26 cellular contexts compared by ENCODE assay signal in genomic region chr20:23065438-23066201, GRCh38. TPM values are rescaled to one million over a fixed set of nuclear protein-coding genes. Genes with fewer than 3 reads are reported as not detected.
DNase-seq lines count a peak whose midpoint lies in the region; ATAC-seq, FAIRE-seq and TF ChIP-seq lines count a peak whose summit lies in the region.
"Had no signal": no experiment of that assay in that cellular context is flagged by ENCODE, and none has a peak within 500 bp of the region (broad histone marks: within the 10 kb centered on the region; RNA-seq: fewer than 3 reads in every experiment).

No MANE protein-coding gene starts in this region.

- H3K36me3 ChIP-seq in HepG2 (replicated peaks in 1 of 2; ENCODE audit: control insufficient read depth in 1 of 2, insufficient read depth in 2 of 2, low read length in 2 of 2): no peaks in the 10 kb centered on the region
- no peaks in the 10 kb centered on the region for H3K36me3 ChIP-seq in right lobe of liver
- H3K36me3 ChIP-seq in neural progenitor cell: no peaks in the 10 kb centered on the region
- no peaks in the 10 kb centered on the region for H3K36me3 ChIP-seq in CD8-positive, alpha-beta memory T cell (ENCODE audit: insufficient read depth, low read length)
- H3K36me3 ChIP-seq in breast epithelium: no peaks in the 10 kb centered on the region
- H3K36me3 ChIP-seq: BLaER1 had no signal

- no peak overlapping the region for H3K4me2 ChIP-seq in HepG2 (ENCODE audit: low read depth, low read length)
- peak overlapping the region; percentile 34 for H3K4me2 ChIP-seq in neural progenitor cell
- H3K4me2 ChIP-seq: BLaER1 had no signal

- H3K9me3 ChIP-seq in HepG2 (ENCODE audit: low read length): no peaks in the 10 kb centered on the region
- H3K9me3 ChIP-seq in right lobe of liver: no peaks in the 10 kb centered on the region
- H3K9me3 ChIP-seq in neural progenitor cell (ENCODE audit: low read depth): no peaks in the 10 kb centered on the region
- no peaks in the 10 kb centered on the region for H3K9me3 ChIP-seq in CD8-positive, alpha-beta memory T cell (ENCODE audit: low read length)
- no peaks in the 10 kb centered on the region for H3K9me3 ChIP-seq in breast epithelium
- H3K9me3 ChIP-seq: BLaER1 had no signal

- CTCF ChIA-PET in HepG2 (lab: Yijun Ruan, JAX; ENCODE audit: low intra/inter-chr PET ratio, low total read pairs): no interaction called here
- CTCF ChIA-PET in CD8-positive, alpha-beta memory T cell (lab: Charles Lee): no interaction called here

- H3K27me3 Mint-ChIP-seq in neural progenitor cell (ENCODE audit: insufficient read depth, low read depth): peaks cover 2% of the 10 kb centered on the region
- H3K27me3 Mint-ChIP-seq in CD8-positive, alpha-beta memory T cell: peaks cover 0 to 6% of the 10 kb centered on the region in 2 donors

- H3K4me3 ChIP-seq in HepG2 (replicated peaks in 1 of 3; ENCODE audit: insufficient read depth in 1 of 3, low read depth in 2 of 3, low read length in 3 of 3): no peak overlapping the region
- no peak overlapping the region for H3K4me3 ChIP-seq in right lobe of liver
- no peak overlapping the region for H3K4me3 ChIP-seq in neural progenitor cell
- H3K4me3 ChIP-seq in CD8-positive, alpha-beta memory T cell (ENCODE audit: low read length): no peak overlapping the region
- no peak overlapping the region for H3K4me3 ChIP-seq in breast epithelium
- H3K4me3 ChIP-seq: BLaER1 had no signal

- H3F3A ChIP-seq in neural progenitor cell (ENCODE audit: low read depth): no peaks in the 10 kb centered on the region

- H3K79me2 ChIP-seq in HepG2 (ENCODE audit: insufficient read depth, low read length) (no peaks in the 10 kb centered on the region), neural progenitor cell (ENCODE audit: low read depth) (no peaks in the 10 kb centered on the region)

- no peak overlapping the region for H3K27ac Mint-ChIP-seq in neural progenitor cell
- no peak overlapping the region for H3K27ac Mint-ChIP-seq in CD8-positive, alpha-beta memory T cell
- H3K27ac Mint-ChIP-seq: CD14-positive monocyte; CD8-positive, alpha-beta T cell; IgD-negative memory B cell had no signal

- H3K9ac ChIP-seq in HepG2 (ENCODE audit: insufficient read depth, low read depth, low read length) (no peak overlapping the region), neural progenitor cell (no peak overlapping the region)
- H3K9ac ChIP-seq: BLaER1 had no signal

- H3K27ac ChIP-seq in HepG2 (ENCODE audit: extremely low read length, insufficient read depth, low read length) (no peak overlapping the region), right lobe of liver (no peak overlapping the region), neural progenitor cell (no peak overlapping the region), breast epithelium (no peak overlapping the region)
- H3K27ac ChIP-seq in CD8-positive, alpha-beta memory T cell (ENCODE audit: low read depth, low read length): no peak overlapping the region
- H3K27ac ChIP-seq: 22Rv1, BLaER1 had no signal

- no peaks in the 10 kb centered on the region for H3K36me3 Mint-ChIP-seq in neural progenitor cell
- H3K36me3 Mint-ChIP-seq in CD8-positive, alpha-beta memory T cell: no peaks in the 10 kb centered on the region
- H3K36me3 Mint-ChIP-seq: CD8-positive, alpha-beta T cell; IgD-negative memory B cell had no signal

- no peak for FAIRE-seq in HepG2 (lab: Jason Lieb, UNC)
- FAIRE-seq: D721Med, GM12892, GM18507, HTR-8/SVneo had no signal

- POLR2A ChIA-PET in HepG2 (lab: Yijun Ruan, JAX): no interaction called here
- POLR2A ChIA-PET in CD8-positive, alpha-beta memory T cell (lab: Charles Lee): no interaction called here

- no peaks in the 10 kb centered on the region for H4K20me1 ChIP-seq in HepG2 (ENCODE audit: insufficient read depth, low read length)
- no peaks in the 10 kb centered on the region for H4K20me1 ChIP-seq in neural progenitor cell (ENCODE audit: low read depth)
- H4K20me1 ChIP-seq: BLaER1 had no signal

- WGBS in HepG2 (ENCODE audit: low lambda C conversion rate): 5% methylated on average over 6 of the region's 6 CpGs
- WGBS in right lobe of liver (ENCODE audit: insufficient coverage, low coverage, low lambda C conversion rate, missing lambda C conversion rate): 32% methylated on average over 6 of the region's 6 CpGs

- in situ Hi-C loops in HepG2 (cut with HindIII; ENCODE audit: extremely low pct_ligation_motif_present, low pct_unique_long_range_greater_than_20kb): no loop called here

- H3K9me3 Mint-ChIP-seq in neural progenitor cell: no peaks in the 10 kb centered on the region
- H3K9me3 Mint-ChIP-seq in CD8-positive, alpha-beta memory T cell: no peaks in the 10 kb centered on the region
- H3K9me3 Mint-ChIP-seq: CD8-positive, alpha-beta T cell; IgD-negative memory B cell had no signal

- no peak overlapping the region for H3K4me3 Mint-ChIP-seq in neural progenitor cell
- no peak overlapping the region for H3K4me3 Mint-ChIP-seq in CD8-positive, alpha-beta memory T cell
- H3K4me3 Mint-ChIP-seq: CD14-positive monocyte; CD8-positive, alpha-beta T cell; IgD-negative memory B cell had no signal

- TF ChIP-seq EP300 in HepG2 (IDR thresholded peaks at IDR 0.05; ENCODE audit: low read depth in 2 of 2, low read length in 2 of 2): no peak
- TF ChIP-seq EP300 in HepG2 (CRISPR knock-in tag; IDR thresholded peaks at IDR 0.05; ENCODE audit: borderline replicate concordance): no peak; the same call in 1 of the 2 replicates

- TF ChIP-seq RAD21 in HepG2 (CRISPR knock-in tag; IDR thresholded peaks at IDR 0.05): no peak

- intact Hi-C loops in HepG2 (cut with micrococcal nuclease; ENCODE audit: unreplicated experiment): no loop called here
- intact Hi-C loops in right lobe of liver (cut with DNase I): no loop called here
- intact Hi-C loops in breast epithelium (cut with DNase I; ENCODE audit: low total_unique reads): no loop called here

- H3K4me1 Mint-ChIP-seq in neural progenitor cell: peaks cover 20% of the 10 kb centered on the region
- H3K4me1 Mint-ChIP-seq in CD8-positive, alpha-beta memory T cell: no peaks in the 10 kb centered on the region
- H3K4me1 Mint-ChIP-seq: IgD-negative memory B cell had no signal

- H2AFZ ChIP-seq in HepG2 (ENCODE audit: low read length): no peak overlapping the region
- no peak overlapping the region for H2AFZ ChIP-seq in neural progenitor cell (replicated peaks)

- H3K4me1 ChIP-seq in HepG2 (ENCODE audit: insufficient read depth, low read length) (peaks cover 9% of the 10 kb centered on the region), right lobe of liver (peaks cover 0 to 3% (median 0%) of the 10 kb centered on the region in 4 donors), neural progenitor cell (peaks cover 11% of the 10 kb centered on the region), breast epithelium (no peaks in the 10 kb centered on the region)
- H3K4me1 ChIP-seq in CD8-positive, alpha-beta memory T cell (ENCODE audit: insufficient read depth, low read length): no peaks in the 10 kb centered on the region

- BruUV-seq in HepG2 (replicated peaks; lab: Mats Ljungman, UMichigan): no TSS peak

- no peak for TF ChIP-seq CTCF in HepG2 (CRISPR knock-in tag; IDR thresholded peaks at IDR 0.05)
- TF ChIP-seq CTCF in right lobe of liver (IDR thresholded peaks at IDR 0.05): no peak
- no peak for TF ChIP-seq CTCF in neural progenitor cell (IDR thresholded peaks at IDR 0.05)
- TF ChIP-seq CTCF in breast epithelium (IDR thresholded peaks at IDR 0.05): no peak

- ATAC-seq in HepG2 (no peak), right lobe of liver (no peak), HG03159 (IDR thresholded peaks at IDR 0.05; ENCODE audit: unreplicated experiment) (no peak)
- ATAC-seq: CD8-positive, alpha-beta T cell had no signal

- TF ChIP-seq POLR2A in HepG2 (IDR thresholded peaks at IDR 0.05; ENCODE audit: insufficient read depth in 1 of 2, low read depth in 2 of 2, low read length in 2 of 2): no peak
- no peak for TF ChIP-seq POLR2A in right lobe of liver (IDR thresholded peaks at IDR 0.05)
- TF ChIP-seq POLR2A in breast epithelium (IDR thresholded peaks at IDR 0.05): no peak

- H3K27me3 ChIP-seq in HepG2 (ENCODE audit: control insufficient read depth in 1 of 2, insufficient read depth in 2 of 2, low read length in 2 of 2) (no peaks in the 10 kb centered on the region), right lobe of liver (no peaks in the 10 kb centered on the region), neural progenitor cell (no peaks in the 10 kb centered on the region), breast epithelium (no peaks in the 10 kb centered on the region)
- H3K27me3 ChIP-seq in CD8-positive, alpha-beta memory T cell (ENCODE audit: insufficient read depth, low read length, poor library complexity, severe bottlenecking): no peaks in the 10 kb centered on the region
- H3K27me3 ChIP-seq: BLaER1 had no signal

- DNase-seq in HepG2 (ENCODE audit: low spot score): peak; percentile 54
- DNase-seq in right lobe of liver: no peak
- peak; percentile 38 for DNase-seq in foreskin melanocyte
- DNase-seq in neural progenitor cell (ENCODE audit: low spot score): no peak
- no peak for DNase-seq in CD8-positive, alpha-beta memory T cell
- no peak for DNase-seq in breast epithelium (ENCODE audit: low spot score in 2 of 2)
- DNase-seq: CD8-positive, alpha-beta T cell; COR-L47; DMS153; DMS79; GDM1; GOT3; H7; KBM-7 had no signal

RNA-seq across cellular contexts. Expression of gene THBD, which starts 16.1 kb away (rescaled TPM):
- total RNA-seq in HepG2 (2016; rRNA removed; fragmentation: Illumina TruSeq; extraction: Trizol) (not detected in 2 replicates), right lobe of liver (10 to 100 TPM in 2 of 6 experiments, 1 to 10 TPM in 4; 1.4 to 15.6 (median 4.9) TPM), neural progenitor cell (ENCODE audit: low replicate concordance) (0.06 and 0.15 TPM in 2 replicates), breast epithelium (10 to 100 TPM; 22.6 to 44.2 (median 28.2) TPM)
- not detected in 2 replicates for total RNA-seq in HepG2 (2016; cell fraction: cytosol; rRNA removed; fragmentation: Illumina TruSeq; extraction: Trizol; ENCODE audit: low read depth)
- total RNA-seq in HepG2 (2016; cell fraction: insoluble cytoplasmic fraction; rRNA removed; fragmentation: Illumina TruSeq; extraction: Trizol): not detected in 2 replicates
- not detected in 2 replicates for total RNA-seq in HepG2 (2016; cell fraction: membrane; rRNA removed; fragmentation: Illumina TruSeq; extraction: Trizol)
- not detected in 2 replicates for total RNA-seq in HepG2 (2016; cell fraction: nucleus; rRNA removed; fragmentation: Illumina TruSeq; extraction: Trizol)
- polyA plus RNA-seq in HepG2 (2011; rRNA removed): 0.03 TPM in 1 of 2 replicates, not detected in the other
- polyA plus RNA-seq in HepG2 (2011; cell fraction: cytosol; rRNA removed): not detected in 2 replicates
- not detected in 2 replicates for polyA plus RNA-seq in HepG2 (2011; cell fraction: nucleus; rRNA removed)
- polyA plus RNA-seq in HepG2 (2012): not detected in 2 replicates
- polyA plus RNA-seq in HepG2 (2016; cell fraction: cytosol; fragmentation: Illumina TruSeq; extraction: Trizol; ENCODE audit: low read depth): not detected in 2 replicates
- polyA plus RNA-seq in HepG2 (2016; cell fraction: insoluble cytoplasmic fraction; fragmentation: Illumina TruSeq; extraction: Trizol; ENCODE audit: low read depth): not detected in 2 replicates
- not detected in 2 replicates for polyA plus RNA-seq in HepG2 (2016; cell fraction: membrane; fragmentation: Illumina TruSeq; extraction: Trizol; ENCODE audit: low read depth)
- not detected in 2 replicates for polyA plus RNA-seq in HepG2 (2016; cell fraction: nucleus; fragmentation: Illumina TruSeq; extraction: Trizol; ENCODE audit: insufficient read depth, low read depth)
- 0.12 TPM in 1 of 2 replicates, not detected in the other for polyA minus RNA-seq in HepG2 (2011; rRNA and poly(A)+ RNA removed; ENCODE audit: low replicate concordance)
- polyA minus RNA-seq in HepG2 (2011; cell fraction: cytosol; rRNA and poly(A)+ RNA removed): not detected in 2 replicates
- polyA minus RNA-seq in HepG2 (2011; cell fraction: nucleus; rRNA and poly(A)+ RNA removed): not detected in 2 replicates
- total RNA-seq in CD8-positive, alpha-beta memory T cell: under 1 TPM; 0.13 to 0.31 TPM
- polyA plus RNA-seq in CD8-positive, alpha-beta memory T cell: not detected
- total RNA-seq: A673 had no signal
- polyA plus RNA-seq: IgD-negative memory B cell had no signal

RNA-seq across cellular contexts. Expression of gene CD93, which starts 20.5 kb away (rescaled TPM):
- total RNA-seq in HepG2 (2016; rRNA removed; fragmentation: Illumina TruSeq; extraction: Trizol) (not detected in 2 replicates), right lobe of liver (10 to 100 TPM in 2 of 6 experiments, 1 to 10 TPM in 4; 3.9 to 21.5 (median 9.2) TPM), neural progenitor cell (ENCODE audit: low replicate concordance) (not detected in 2 replicates), breast epithelium (10 to 100 TPM; 19.2 to 64.9 (median 36.5) TPM)
- not detected in 2 replicates for total RNA-seq in HepG2 (2016; cell fraction: cytosol; rRNA removed; fragmentation: Illumina TruSeq; extraction: Trizol; ENCODE audit: low read depth)
- not detected in 2 replicates for total RNA-seq in HepG2 (2016; cell fraction: insoluble cytoplasmic fraction; rRNA removed; fragmentation: Illumina TruSeq; extraction: Trizol)
- total RNA-seq in HepG2 (2016; cell fraction: membrane; rRNA removed; fragmentation: Illumina TruSeq; extraction: Trizol): not detected in 2 replicates
- total RNA-seq in HepG2 (2016; cell fraction: nucleus; rRNA removed; fragmentation: Illumina TruSeq; extraction: Trizol): not detected in 2 replicates
- polyA plus RNA-seq in HepG2 (2011; rRNA removed): not detected in 2 replicates
- 0.01 TPM in 2 replicates for polyA plus RNA-seq in HepG2 (2011; cell fraction: cytosol; rRNA removed)
- not detected in 2 replicates for polyA plus RNA-seq in HepG2 (2011; cell fraction: nucleus; rRNA removed)
- not detected in 2 replicates for polyA plus RNA-seq in HepG2 (2012)
- not detected in 2 replicates for polyA plus RNA-seq in HepG2 (2016; cell fraction: cytosol; fragmentation: Illumina TruSeq; extraction: Trizol; ENCODE audit: low read depth)
- not detected in 2 replicates for polyA plus RNA-seq in HepG2 (2016; cell fraction: insoluble cytoplasmic fraction; fragmentation: Illumina TruSeq; extraction: Trizol; ENCODE audit: low read depth)
- polyA plus RNA-seq in HepG2 (2016; cell fraction: membrane; fragmentation: Illumina TruSeq; extraction: Trizol; ENCODE audit: low read depth): not detected in 2 replicates
- not detected in 2 replicates for polyA plus RNA-seq in HepG2 (2016; cell fraction: nucleus; fragmentation: Illumina TruSeq; extraction: Trizol; ENCODE audit: insufficient read depth, low read depth)
- not detected in 2 replicates for polyA minus RNA-seq in HepG2 (2011; rRNA and poly(A)+ RNA removed; ENCODE audit: low replicate concordance)
- polyA minus RNA-seq in HepG2 (2011; cell fraction: cytosol; rRNA and poly(A)+ RNA removed): not detected in 2 replicates
- polyA minus RNA-seq in HepG2 (2011; cell fraction: nucleus; rRNA and poly(A)+ RNA removed): not detected in 2 replicates
- total RNA-seq in CD8-positive, alpha-beta memory T cell: under 1 TPM; 0.50 to 0.53 TPM
- polyA plus RNA-seq in CD8-positive, alpha-beta memory T cell: 0.02 TPM
- polyA plus RNA-seq: IgD-negative memory B cell had no signal

RNA-seq across cellular contexts. Expression of gene SSTR4, which starts 30.5 kb away (rescaled TPM):
- total RNA-seq in HepG2 (2016; rRNA removed; fragmentation: Illumina TruSeq; extraction: Trizol): not detected in 2 replicates
- total RNA-seq in HepG2 (2016; cell fraction: cytosol; rRNA removed; fragmentation: Illumina TruSeq; extraction: Trizol; ENCODE audit: low read depth): not detected in 2 replicates
- not detected in 2 replicates for total RNA-seq in HepG2 (2016; cell fraction: insoluble cytoplasmic fraction; rRNA removed; fragmentation: Illumina TruSeq; extraction: Trizol)
- total RNA-seq in HepG2 (2016; cell fraction: membrane; rRNA removed; fragmentation: Illumina TruSeq; extraction: Trizol): not detected in 2 replicates
- total RNA-seq in HepG2 (2016; cell fraction: nucleus; rRNA removed; fragmentation: Illumina TruSeq; extraction: Trizol): not detected in 2 replicates
- polyA plus RNA-seq in HepG2 (2011; rRNA removed): not detected in 2 replicates
- polyA plus RNA-seq in HepG2 (2011; cell fraction: cytosol; rRNA removed): not detected in 2 replicates
- polyA plus RNA-seq in HepG2 (2011; cell fraction: nucleus; rRNA removed): not detected in 2 replicates
- polyA plus RNA-seq in HepG2 (2012): not detected in 2 replicates
- not detected in 2 replicates for polyA plus RNA-seq in HepG2 (2016; cell fraction: cytosol; fragmentation: Illumina TruSeq; extraction: Trizol; ENCODE audit: low read depth)
- polyA plus RNA-seq in HepG2 (2016; cell fraction: insoluble cytoplasmic fraction; fragmentation: Illumina TruSeq; extraction: Trizol; ENCODE audit: low read depth): not detected in 2 replicates
- not detected in 2 replicates for polyA plus RNA-seq in HepG2 (2016; cell fraction: membrane; fragmentation: Illumina TruSeq; extraction: Trizol; ENCODE audit: low read depth)
- polyA plus RNA-seq in HepG2 (2016; cell fraction: nucleus; fragmentation: Illumina TruSeq; extraction: Trizol; ENCODE audit: insufficient read depth, low read depth): not detected in 2 replicates
- not detected in 2 replicates for polyA minus RNA-seq in HepG2 (2011; rRNA and poly(A)+ RNA removed; ENCODE audit: low replicate concordance)
- not detected in 2 replicates for polyA minus RNA-seq in HepG2 (2011; cell fraction: cytosol; rRNA and poly(A)+ RNA removed)
- polyA minus RNA-seq in HepG2 (2011; cell fraction: nucleus; rRNA and poly(A)+ RNA removed): not detected in 2 replicates
- not detected for total RNA-seq in right lobe of liver
- not detected in 2 replicates for total RNA-seq in neural progenitor cell (ENCODE audit: low replicate concordance)
- not detected for total RNA-seq in CD8-positive, alpha-beta memory T cell
- polyA plus RNA-seq in CD8-positive, alpha-beta memory T cell: not detected
- not detected for total RNA-seq in breast epithelium
- total RNA-seq: A673; CD8-positive, alpha-beta T cell; Daoy; H7 had no signal
- polyA plus RNA-seq: AG04450, CD14-positive monocyte, IgD-negative memory B cell had no signal

Comparison
In these comparisons a context has a peak if more than half of its experiments do, and no peak if none do; other contexts are left out.
1. DNase-seq: peak in HepG2 (single experiment) and foreskin melanocyte (single experiment); none in right lobe of liver (0 of 3), neural progenitor cell (single experiment), CD8-positive, alpha-beta memory T cell (0 of 5) and breast epithelium (0 of 2).